ENCODE assay signal across 9 cellular contexts in the genomic region with DNA sequence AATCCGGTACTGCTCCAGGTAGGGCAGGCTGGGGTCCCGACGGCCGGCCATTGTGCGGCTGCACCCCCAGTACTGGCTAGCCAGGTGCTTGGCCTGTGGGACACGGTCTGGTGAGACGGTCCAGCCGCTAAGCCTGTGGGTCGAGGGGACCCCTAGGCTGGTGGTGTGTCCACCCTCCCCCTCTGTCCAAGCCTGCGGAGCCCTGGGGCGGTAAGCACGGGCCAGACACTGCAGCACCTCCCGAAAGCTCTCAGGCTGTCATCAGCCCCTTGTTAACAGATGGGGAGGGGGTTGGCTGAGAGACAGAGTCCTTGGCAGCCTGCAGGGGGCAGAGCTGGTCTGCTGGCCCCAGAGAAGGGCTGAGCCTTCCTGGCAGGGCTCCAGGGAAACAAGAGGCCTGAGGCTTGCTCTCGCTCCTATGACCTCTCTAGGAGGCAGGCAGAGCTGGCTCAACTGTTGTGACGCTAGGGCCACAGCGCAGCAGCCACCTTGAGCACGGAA. TPM values are rescaled to one million over a fixed set of nuclear protein-coding genes. Genes with fewer than 3 reads are reported as not detected.
DNase-seq lines count a peak whose midpoint lies in the region; ATAC-seq, FAIRE-seq and TF ChIP-seq lines count a peak whose summit lies in the region.
"Had no signal": no experiment of that assay in that cellular context is flagged by ENCODE, and none has a peak within 500 bp of the region (broad histone marks: within the 10 kb centered on the region; RNA-seq: fewer than 3 reads in every experiment).

No MANE protein-coding gene starts in this region.

- peak; percentile 40 for ATAC-seq in WTC11
- ATAC-seq in HG02642 (IDR thresholded peaks at IDR 0.05; ENCODE audit: poor library complexity, unreplicated experiment), result no peak
- ATAC-seq in HG03135 (IDR thresholded peaks at IDR 0.05; ENCODE audit: unreplicated experiment), result no peak

- TF ChIP-seq CTCF in 22Rv1 (IDR thresholded peaks at IDR 0.05), result peak; percentile 57
- TF ChIP-seq CTCF in WTC11 (IDR thresholded peaks at IDR 0.05), result no peak

- no peaks in the 10 kb centered on the region for H3K27me3 Mint-ChIP-seq in WTC11 (ENCODE audit: low read depth)
- no peaks in the 10 kb centered on the region for H3K27me3 Mint-ChIP-seq in CD8-positive, alpha-beta memory T cell
- H3K27me3 Mint-ChIP-seq: stimulated activated naive CD8-positive, alpha-beta T cell treated with anti-CD3 and anti-CD28 coated beads, Interleukin-15, Interleukin-2, amounts not matched to agents 100 ng/mL and 50 ng/mL, for 24 hours had no signal

- H3K4me3 Mint-ChIP-seq in WTC11, result no peak overlapping the region
- no peak overlapping the region for H3K4me3 Mint-ChIP-seq in CD8-positive, alpha-beta memory T cell
- H3K4me3 Mint-ChIP-seq: stimulated activated naive CD8-positive, alpha-beta T cell treated with anti-CD3 and anti-CD28 coated beads, Interleukin-15, Interleukin-2, amounts not matched to agents 100 ng/mL and 50 ng/mL, for 24 hours had no signal

- CTCF ChIA-PET in WTC11 (lab: Charles Lee), result interaction anchor here (0.7 to 3.4 kb wide), 7 partner anchors 9 to 291 kb away, joined by 3 to 17 read pairs (median 4); no protein-coding TSS in a partner anchor
- CTCF ChIA-PET in CD8-positive, alpha-beta memory T cell (lab: Charles Lee), result no interaction called here

- no peaks in the 10 kb centered on the region for H3K9me3 ChIP-seq in CD8-positive, alpha-beta memory T cell (ENCODE audit: low read length)

- peaks cover 27% of the 10 kb centered on the region for H3K36me3 Mint-ChIP-seq in WTC11
- H3K36me3 Mint-ChIP-seq in CD8-positive, alpha-beta memory T cell, result peaks cover 4 to 69% (median 5%) of the 10 kb centered on the region in 3 donors

- POLR2A ChIA-PET in WTC11 (lab: Charles Lee), result no interaction called here
- POLR2A ChIA-PET in CD8-positive, alpha-beta memory T cell (lab: Charles Lee), result no interaction called here

- FAIRE-seq in GM12892 (lab: Jason Lieb, UNC), result no peak

- H3K4me1 ChIP-seq in CD8-positive, alpha-beta memory T cell (ENCODE audit: insufficient read depth, low read length), result no peaks in the 10 kb centered on the region

- DNase-seq in H7 (peak; percentile 93), WTC11 (ENCODE audit: low spot score) (no peak), iPS DF 4.7 (ENCODE audit: extremely low read depth, low spot score) (peak; percentile 51), GM12892 (ENCODE audit: insufficient read length) (no peak)
- no peak for DNase-seq in CD8-positive, alpha-beta memory T cell

- peaks cover 2% of the 10 kb centered on the region; the same call in 1 of the 2 replicates for H3K4me1 Mint-ChIP-seq in WTC11
- H3K4me1 Mint-ChIP-seq in CD8-positive, alpha-beta memory T cell, result no peaks in the 10 kb centered on the region

- H3K27ac Mint-ChIP-seq in WTC11, result peak overlapping the region; percentile 70
- H3K27ac Mint-ChIP-seq in CD8-positive, alpha-beta memory T cell, result peak overlapping the region in 2 of 8 donors; percentile 74 to 85
- H3K27ac Mint-ChIP-seq: stimulated activated naive CD8-positive, alpha-beta T cell treated with anti-CD3 and anti-CD28 coated beads, Interleukin-15, Interleukin-2, amounts not matched to agents 100 ng/mL and 50 ng/mL, for 24 hours had no signal

- H3K36me3 ChIP-seq in H7 (replicated peaks; ENCODE audit: control insufficient read depth, insufficient read depth, low read length), result peaks cover 10% of the 10 kb centered on the region
- peaks cover 3% of the 10 kb centered on the region for H3K36me3 ChIP-seq in CD8-positive, alpha-beta memory T cell (ENCODE audit: insufficient read depth, low read length)

- no peak overlapping the region for H3K27ac ChIP-seq in 22Rv1
- H3K27ac ChIP-seq in CD8-positive, alpha-beta memory T cell (ENCODE audit: low read depth, low read length), result no peak overlapping the region

- no peak overlapping the region for H3K4me3 ChIP-seq in H7 (ENCODE audit: insufficient read depth, low read depth, low read length)
- no peak overlapping the region for H3K4me3 ChIP-seq in CD8-positive, alpha-beta memory T cell (ENCODE audit: low read length)

- no peaks in the 10 kb centered on the region for H3K27me3 ChIP-seq in H7 (ENCODE audit: control insufficient read depth, insufficient read depth, low read length)
- no peaks in the 10 kb centered on the region for H3K27me3 ChIP-seq in CD8-positive, alpha-beta memory T cell (ENCODE audit: insufficient read depth, low read length, poor library complexity, severe bottlenecking)

- TF ChIP-seq POLR2A in GM12892 (IDR thresholded peaks at IDR 0.05; ENCODE audit: low read depth, low read length), result no peak

- no peaks in the 10 kb centered on the region for H3K9me3 Mint-ChIP-seq in WTC11
- no peaks in the 10 kb centered on the region for H3K9me3 Mint-ChIP-seq in CD8-positive, alpha-beta memory T cell
- H3K9me3 Mint-ChIP-seq: stimulated activated naive CD8-positive, alpha-beta T cell treated with anti-CD3 and anti-CD28 coated beads, Interleukin-15, Interleukin-2, amounts not matched to agents 100 ng/mL and 50 ng/mL, for 24 hours had no signal

TF ChIP-seq in WTC11, 78 proteins besides CTCF, POLR2A, EP300 and RAD21 (continues in another document):
- TF ChIP-seq GABPB1 (CRISPR knock-in tag; IDR thresholded peaks at IDR 0.05), result no peak
- TF ChIP-seq MXD4 (CRISPR knock-in tag; IDR thresholded peaks at IDR 0.05; ENCODE audit: borderline replicate concordance), result no peak
- no peak for TF ChIP-seq HMGA2 (CRISPR knock-in tag; IDR thresholded peaks at IDR 0.05)
- TF ChIP-seq, protein P1, sequence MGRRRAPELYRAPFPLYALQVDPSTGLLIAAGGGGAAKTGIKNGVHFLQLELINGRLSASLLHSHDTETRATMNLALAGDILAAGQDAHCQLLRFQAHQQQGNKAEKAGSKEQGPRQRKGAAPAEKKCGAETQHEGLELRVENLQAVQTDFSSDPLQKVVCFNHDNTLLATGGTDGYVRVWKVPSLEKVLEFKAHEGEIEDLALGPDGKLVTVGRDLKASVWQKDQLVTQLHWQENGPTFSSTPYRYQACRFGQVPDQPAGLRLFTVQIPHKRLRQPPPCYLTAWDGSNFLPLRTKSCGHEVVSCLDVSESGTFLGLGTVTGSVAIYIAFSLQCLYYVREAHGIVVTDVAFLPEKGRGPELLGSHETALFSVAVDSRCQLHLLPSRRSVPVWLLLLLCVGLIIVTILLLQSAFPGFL (CRISPR knock-in tag; IDR thresholded peaks at IDR 0.05; ENCODE audit: borderline replicate concordance), result no peak
- no peak for TF ChIP-seq NFE2L1 (CRISPR knock-in tag; IDR thresholded peaks at IDR 0.05)
- no peak for TF ChIP-seq ATF1 (CRISPR knock-in tag; IDR thresholded peaks at IDR 0.05)
- no peak for TF ChIP-seq MYBL2 (CRISPR knock-in tag; IDR thresholded peaks at IDR 0.05)
- TF ChIP-seq, protein P2, sequence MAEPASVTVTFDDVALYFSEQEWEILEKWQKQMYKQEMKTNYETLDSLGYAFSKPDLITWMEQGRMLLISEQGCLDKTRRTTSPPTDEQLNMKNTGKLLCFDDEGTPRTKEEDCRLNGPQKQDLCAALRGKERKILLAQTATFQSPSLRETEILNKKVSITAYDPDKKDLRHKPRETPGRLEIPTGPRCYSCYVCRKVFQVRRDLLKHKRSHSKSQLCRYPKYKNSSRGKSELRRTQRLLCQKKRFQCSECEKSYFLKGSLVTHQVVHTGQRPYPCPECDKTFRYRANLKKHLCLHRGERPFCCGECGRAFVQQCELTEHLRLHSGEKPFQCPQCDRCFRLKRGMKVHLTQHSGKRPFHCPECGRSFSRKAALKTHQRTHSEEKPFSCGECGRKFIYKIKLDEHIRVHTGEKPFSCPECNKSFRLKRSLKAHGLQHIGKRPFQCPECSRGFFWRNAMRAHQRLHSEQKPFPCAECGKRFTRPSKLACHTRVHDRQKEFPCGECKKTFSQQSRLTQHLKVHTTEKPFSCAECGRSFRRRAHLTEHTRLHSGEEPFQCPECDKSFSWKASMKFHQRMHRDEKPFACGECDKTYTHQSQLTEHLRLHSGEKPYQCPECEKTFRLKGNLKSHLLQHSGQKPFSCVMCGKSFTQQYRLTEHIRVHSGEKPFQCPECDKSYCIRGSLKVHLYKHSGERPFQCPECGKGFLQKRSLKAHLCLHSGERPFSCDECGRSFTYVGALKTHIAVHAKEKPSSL (CRISPR knock-in tag; conservative IDR thresholded peaks at IDR 0.05), result no peak
- no peak for TF ChIP-seq TCF7 (CRISPR knock-in tag; IDR thresholded peaks at IDR 0.05; ENCODE audit: low read depth)
- TF ChIP-seq, protein P3, sequence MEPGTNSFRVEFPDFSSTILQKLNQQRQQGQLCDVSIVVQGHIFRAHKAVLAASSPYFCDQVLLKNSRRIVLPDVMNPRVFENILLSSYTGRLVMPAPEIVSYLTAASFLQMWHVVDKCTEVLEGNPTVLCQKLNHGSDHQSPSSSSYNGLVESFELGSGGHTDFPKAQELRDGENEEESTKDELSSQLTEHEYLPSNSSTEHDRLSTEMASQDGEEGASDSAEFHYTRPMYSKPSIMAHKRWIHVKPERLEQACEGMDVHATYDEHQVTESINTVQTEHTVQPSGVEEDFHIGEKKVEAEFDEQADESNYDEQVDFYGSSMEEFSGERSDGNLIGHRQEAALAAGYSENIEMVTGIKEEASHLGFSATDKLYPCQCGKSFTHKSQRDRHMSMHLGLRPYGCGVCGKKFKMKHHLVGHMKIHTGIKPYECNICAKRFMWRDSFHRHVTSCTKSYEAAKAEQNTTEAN (CRISPR knock-in tag; IDR thresholded peaks at IDR 0.05), result no peak
- TF ChIP-seq USF1 (CRISPR knock-in tag; IDR thresholded peaks at IDR 0.05), result no peak

RNA-seq across cellular contexts. Expression of gene MRNIP, which starts 11.8 kb away (rescaled TPM):
- 34.7 and 56.2 TPM in 2 replicates for total RNA-seq in H7 (2014; rRNA removed; shearing (Covaris generic))
- total RNA-seq in WTC11 (2021), result 35.2 to 42.0 TPM (median 36.7 TPM) in 3 replicates
- 10 to 100 TPM; 23.9 to 27.2 TPM for total RNA-seq in CD8-positive, alpha-beta memory T cell
- polyA plus RNA-seq in CD8-positive, alpha-beta memory T cell, result 17.7 TPM
- 23.3 TPM for polyA plus RNA-seq in GM12892 (2012; ENCODE audit: missing spikeins)

RNA-seq across cellular contexts. Expression of gene TBC1D9B, which starts 37.2 kb away (rescaled TPM):
- total RNA-seq in H7 (2014; rRNA removed; shearing (Covaris generic)), result 48.1 and 61.2 TPM in 2 replicates
- total RNA-seq in WTC11 (2021), result 64.9 to 70.9 TPM (median 69.0 TPM) in 3 replicates
- 10 to 100 TPM; 73.7 to 74.8 TPM for total RNA-seq in CD8-positive, alpha-beta memory T cell
- polyA plus RNA-seq in CD8-positive, alpha-beta memory T cell, result 43.9 TPM
- 35.9 TPM for polyA plus RNA-seq in GM12892 (2012; ENCODE audit: missing spikeins)

RNA-seq across cellular contexts. Expression of gene SQSTM1, which starts 49.7 kb away (rescaled TPM):
- 161 and 184 TPM in 2 replicates for total RNA-seq in H7 (2014; rRNA removed; shearing (Covaris generic))
- total RNA-seq in WTC11 (2021), result 78.5 to 95.2 TPM (median 86.5 TPM) in 3 replicates
- total RNA-seq in CD8-positive, alpha-beta memory T cell, result 100 to 1,000 TPM; 158 to 179 TPM
- 212 TPM for polyA plus RNA-seq in CD8-positive, alpha-beta memory T cell
- polyA plus RNA-seq in GM12892 (2012; ENCODE audit: missing spikeins), result 58.6 TPM

Comparison
In these comparisons a context has a peak if more than half of its experiments do, and no peak if none do; other contexts are left out.
1. DNase-seq: peak in H7 (single experiment) and iPS DF 4.7 (single experiment); none in WTC11 (single experiment), CD8-positive, alpha-beta memory T cell (0 of 5) and GM12892 (single experiment).